In genomic region chr1:40162791-40163441, GRCh38 we compare ENCODE assay signal across 8 cellular contexts. TPM values are rescaled to one million over a fixed set of nuclear protein-coding genes. Genes with fewer than 3 reads are reported as not detected.
DNase-seq lines count a peak whose midpoint lies in the region; ATAC-seq and TF ChIP-seq lines count a peak whose summit lies in the region.

No MANE protein-coding gene starts in this region.

- peak overlapping the region; percentile 91 for H3K4me2 ChIP-seq in osteoblast (ENCODE audit: insufficient read depth, low read length)

- H3K27ac ChIP-seq in effector memory CD4-positive, alpha-beta T cell (ENCODE audit: insufficient read depth, low read length, poor library complexity, severe bottlenecking): no peak overlapping the region
- H3K27ac ChIP-seq in osteoblast (ENCODE audit: low read depth, low read length): peak overlapping the region; percentile 98

- TF ChIP-seq RAD21 in Ishikawa (IDR thresholded peaks at IDR 0.05; ENCODE audit: low read depth): no peak

- H3K79me2 ChIP-seq in osteoblast (ENCODE audit: insufficient read depth, low read length): peaks cover 68% of the 10 kb centered on the region

- no peak for TF ChIP-seq CTCF in osteoblast (IDR thresholded peaks at IDR 0.05; ENCODE audit: extremely low read depth, low read depth, low read length)

- no peaks in the 10 kb centered on the region for H3K27me3 ChIP-seq in effector memory CD4-positive, alpha-beta T cell (replicated peaks; ENCODE audit: control insufficient read depth, insufficient read depth, low read length, poor library complexity, severe bottlenecking)
- H3K27me3 ChIP-seq in osteoblast (ENCODE audit: insufficient read depth, low read length): no peaks in the 10 kb centered on the region

- H3K36me3 ChIP-seq in effector memory CD4-positive, alpha-beta T cell (ENCODE audit: control insufficient read depth, insufficient read depth, low read length): no peaks in the 10 kb centered on the region
- H3K36me3 ChIP-seq in osteoblast (ENCODE audit: insufficient read depth, low read length): no peaks in the 10 kb centered on the region

- peaks cover 16% of the 10 kb centered on the region for H3K4me1 ChIP-seq in effector memory CD4-positive, alpha-beta T cell (ENCODE audit: control insufficient read depth, insufficient read depth, low read length, poor library complexity, severe bottlenecking)
- peaks cover 19% of the 10 kb centered on the region for H3K4me1 ChIP-seq in osteoblast (ENCODE audit: insufficient read depth, low read length)

- H2AFZ ChIP-seq in osteoblast (ENCODE audit: low read length): no peak overlapping the region

- H4K20me1 ChIP-seq in osteoblast (ENCODE audit: insufficient read depth, low read length): peaks cover 54% of the 10 kb centered on the region

- ATAC-seq in left lobe of liver: no peak

- DNase-seq in COR-L47 (lab: John Stamatoyannopoulos, UW) (peak; percentile 96), osteoblast (ENCODE audit: insufficient read length, low spot score, missing footprints) (peak; percentile 73), left lobe of liver (ENCODE audit: low spot score) (no peak), islet precursor cell (no peak), NK-92 (lab: John Stamatoyannopoulos, UW; ENCODE audit: unreplicated experiment) (no peak), AML-193 (lab: John Stamatoyannopoulos, UW) (no peak)
- DNase-seq in effector memory CD4-positive, alpha-beta T cell: no peak

- TF ChIP-seq EP300 in Ishikawa (IDR thresholded peaks at IDR 0.05; ENCODE audit: borderline replicate concordance): no peak

- H3K4me3 ChIP-seq in effector memory CD4-positive, alpha-beta T cell (ENCODE audit: insufficient read depth, low read depth, low read length, poor library complexity, severe bottlenecking): peak overlapping the region; percentile 87
- peak overlapping the region; percentile 92 for H3K4me3 ChIP-seq in osteoblast (ENCODE audit: insufficient read depth, low read length)

- no peaks in the 10 kb centered on the region for H3K9me3 ChIP-seq in effector memory CD4-positive, alpha-beta T cell (ENCODE audit: control insufficient read depth, low read length)
- no peaks in the 10 kb centered on the region for H3K9me3 ChIP-seq in osteoblast (ENCODE audit: low read depth, low read length)

TF ChIP-seq in Ishikawa, 13 proteins besides CTCF, POLR2A, EP300 and RAD21:
- TF ChIP-seq, protein P1, sequence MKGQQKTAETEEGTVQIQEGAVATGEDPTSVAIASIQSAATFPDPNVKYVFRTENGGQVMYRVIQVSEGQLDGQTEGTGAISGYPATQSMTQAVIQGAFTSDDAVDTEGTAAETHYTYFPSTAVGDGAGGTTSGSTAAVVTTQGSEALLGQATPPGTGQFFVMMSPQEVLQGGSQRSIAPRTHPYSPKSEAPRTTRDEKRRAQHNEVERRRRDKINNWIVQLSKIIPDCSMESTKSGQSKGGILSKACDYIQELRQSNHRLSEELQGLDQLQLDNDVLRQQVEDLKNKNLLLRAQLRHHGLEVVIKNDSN (IDR thresholded peaks at IDR 0.05): 0 out of 2 replicates have a peak, but pooled peaks have one; percentile 15
- TF ChIP-seq CEBPB (IDR thresholded peaks at IDR 0.05) (no peak), TCF12 (IDR thresholded peaks at IDR 0.05; ENCODE audit: low read depth) (no peak)

RNA-seq across cellular contexts. Expression of gene RLF, which starts 1.7 kb away (rescaled TPM):
- total RNA-seq in osteoblast: 26.2 and 29.7 TPM in 2 replicates
- 4.8 TPM for total RNA-seq in left lobe of liver

Comparison
In these comparisons a context has a peak if more than half of its experiments do, and no peak if none do; other contexts are left out.
1. DNase-seq: peak in COR-L47 (single experiment) and osteoblast (single experiment); none in effector memory CD4-positive, alpha-beta T cell (0 of 3), left lobe of liver (single experiment), islet precursor cell (single experiment), NK-92 (single experiment) and AML-193 (0 of 2).